31 cellular contexts compared by ENCODE assay signal in the genomic region with DNA sequence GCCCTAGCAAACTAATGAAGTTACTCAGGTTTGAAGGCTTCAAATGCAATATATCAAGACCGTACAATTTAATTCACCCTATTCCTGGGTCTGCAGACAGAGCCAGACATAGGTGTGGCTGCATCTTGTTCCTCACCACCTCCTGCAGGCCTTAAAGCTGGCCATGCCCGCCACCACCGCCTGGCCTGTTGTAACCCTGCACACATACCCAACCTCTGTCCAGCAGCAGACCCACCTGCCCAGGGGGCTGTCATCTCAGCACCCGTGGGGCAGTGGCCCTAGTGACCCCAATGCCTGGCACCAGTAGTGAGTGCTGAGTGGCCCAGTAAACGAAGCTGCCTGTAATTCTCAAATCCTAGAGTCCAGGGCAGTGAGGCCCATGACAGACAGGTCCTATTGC. TPM values are rescaled to one million over a fixed set of nuclear protein-coding genes. Genes with fewer than 3 reads are reported as not detected.
"Had no signal": no experiment of that assay in that cellular context is flagged by ENCODE, and none has a peak within 500 bp of the region (broad histone marks: within the 10 kb centered on the region; RNA-seq: fewer than 3 reads in every experiment).

No MANE protein-coding gene starts in this region.

- H3K4me1 ChIP-seq: ascending aorta had no signal

- H3K9me3 Mint-ChIP-seq: activated CD4-positive, alpha-beta memory T cell treated with anti-CD3 and anti-CD28 coated beads, Interleukin-2, amount 10 ng/mL, durations not matched to agents 7 days and 5 days; activated naive CD4-positive, alpha-beta T cell treated with anti-CD3 and anti-CD28 coated beads, Interleukin-2, amount 50 U/mL, for 24 hours; activated naive CD8-positive, alpha-beta T cell treated with anti-CD3 and anti-CD28 coated beads, Interleukin-2, amount 10 ng/mL, durations not matched to agents 7 days and 5 days had no signal

- H3K4me3 ChIP-seq: ascending aorta, cardiac muscle cell, PC-9, SK-N-MC had no signal

- H2AFZ ChIP-seq: PC-9 had no signal

- H3K27me3 ChIP-seq: ascending aorta, cardiac muscle cell had no signal

- H3K27ac Mint-ChIP-seq: activated CD4-positive, alpha-beta memory T cell treated with anti-CD3 and anti-CD28 coated beads, Interleukin-2, amount 10 ng/mL, durations not matched to agents 7 days and 5 days; activated CD8-positive, alpha-beta memory T cell treated with anti-CD3 and anti-CD28 coated beads, Interleukin-2, amount 10 ng/mL, durations not matched to agents 7 days and 5 days; activated naive CD4-positive, alpha-beta T cell treated with anti-CD3 and anti-CD28 coated beads, Interleukin-2, amount 50 U/mL, for 24 hours; activated naive CD8-positive, alpha-beta T cell treated with anti-CD3 and anti-CD28 coated beads, Interleukin-2, amount 10 ng/mL, durations not matched to agents 7 days and 5 days had no signal

- H3K27ac ChIP-seq: ascending aorta, cardiac muscle cell, PC-9, RWPE1, SK-N-MC, WERI-Rb-1 had no signal

- FAIRE-seq: RCC 7860 had no signal

- ATAC-seq: activated CD8-positive, alpha-beta memory T cell treated with anti-CD3 and anti-CD28 coated beads, Interleukin-2, amount 10 ng/mL, durations not matched to agents 7 days and 5 days had no signal

- H3K36me3 Mint-ChIP-seq: activated CD8-positive, alpha-beta memory T cell treated with anti-CD3 and anti-CD28 coated beads, Interleukin-2, amount 10 ng/mL, durations not matched to agents 7 days and 5 days; activated naive CD4-positive, alpha-beta T cell treated with anti-CD3 and anti-CD28 coated beads, Interleukin-2, amount 50 U/mL, for 24 hours; activated naive CD8-positive, alpha-beta T cell treated with anti-CD3 and anti-CD28 coated beads, Interleukin-2, amount 10 ng/mL, durations not matched to agents 7 days and 5 days had no signal

- H3K4me2 ChIP-seq: PC-9 had no signal

- DNase-seq: activated CD4-positive, alpha-beta memory T cell treated with anti-CD3 and anti-CD28 coated beads, Interleukin-2, amount 10 ng/mL, durations not matched to agents 7 days and 5 days; activated CD4-positive, alpha-beta T cell treated with anti-CD3 and anti-CD28 coated beads for 1 hour; activated CD4-positive, alpha-beta T cell treated with anti-CD3 and anti-CD28 coated beads for 48 hours; activated CD4-positive, CD25-positive, alpha-beta regulatory T cell; activated CD8-positive, alpha-beta memory T cell treated with anti-CD3 and anti-CD28 coated beads for 24 hours; activated CD8-positive, alpha-beta memory T cell treated with anti-CD3 and anti-CD28 coated beads, Interleukin-2, amount 10 ng/mL, durations not matched to agents 7 days and 5 days; activated CD8-positive, alpha-beta memory T cell treated with anti-CD3 and anti-CD28 coated beads, Interleukin-2, amount 50 U/mL, for 48 hours; activated gamma-delta T cell; activated naive CD4-positive, alpha-beta T cell treated with Interleukin-2 at 50 U/mL for 16 hours; activated naive CD8-positive, alpha-beta T cell treated with anti-CD3 and anti-CD28 coated beads, Interleukin-2, amount 10 ng/mL, durations not matched to agents 7 days and 5 days; activated T-cell treated with anti-CD3 and anti-CD28 coated beads, Interleukin-2, amount 50 U/mL, for 48 hours; amygdala; Karpas-422; KBM-7; NCI-H1048; NCI-H1105 treated with DMSO at 0.1 percent for 48 hours; NCI-H1436 treated with DMSO at 0.1 percent for 48 hours; NCI-H1694 treated with DMSO at 0.1 percent for 48 hours; NCI-H2029; NCI-H345; NCI-H524 treated with DMSO at 0.1 percent for 48 hours; PC-9; Right ventricle myocardium superior; T1000; WERI-Rb-1 had no signal

- H3K36me3 ChIP-seq: ascending aorta, cardiac muscle cell, WERI-Rb-1 had no signal

- H3K27me3 Mint-ChIP-seq: activated CD4-positive, alpha-beta memory T cell treated with anti-CD3 and anti-CD28 coated beads, Interleukin-2, amount 10 ng/mL, durations not matched to agents 7 days and 5 days; activated CD8-positive, alpha-beta memory T cell treated with anti-CD3 and anti-CD28 coated beads, Interleukin-2, amount 10 ng/mL, durations not matched to agents 7 days and 5 days; activated naive CD4-positive, alpha-beta T cell treated with anti-CD3 and anti-CD28 coated beads, Interleukin-2, amount 50 U/mL, for 24 hours had no signal

- H3K4me3 Mint-ChIP-seq: activated CD4-positive, alpha-beta memory T cell treated with anti-CD3 and anti-CD28 coated beads, Interleukin-2, amount 10 ng/mL, durations not matched to agents 7 days and 5 days; activated CD8-positive, alpha-beta memory T cell treated with anti-CD3 and anti-CD28 coated beads, Interleukin-2, amount 10 ng/mL, durations not matched to agents 7 days and 5 days; activated naive CD4-positive, alpha-beta T cell treated with anti-CD3 and anti-CD28 coated beads, Interleukin-2, amount 50 U/mL, for 24 hours; activated naive CD8-positive, alpha-beta T cell treated with anti-CD3 and anti-CD28 coated beads, Interleukin-2, amount 10 ng/mL, durations not matched to agents 7 days and 5 days had no signal

- H3K9me3 ChIP-seq: ascending aorta had no signal

RNA-seq across cellular contexts. Expression of a gene that starts 40.7 kb away (rescaled TPM):
- total RNA-seq: ascending aorta had no signal

RNA-seq across cellular contexts. Expression of a gene that starts 56.1 kb away (rescaled TPM):
- total RNA-seq: ascending aorta, PC-9 had no signal
